In the genomic region with DNA sequence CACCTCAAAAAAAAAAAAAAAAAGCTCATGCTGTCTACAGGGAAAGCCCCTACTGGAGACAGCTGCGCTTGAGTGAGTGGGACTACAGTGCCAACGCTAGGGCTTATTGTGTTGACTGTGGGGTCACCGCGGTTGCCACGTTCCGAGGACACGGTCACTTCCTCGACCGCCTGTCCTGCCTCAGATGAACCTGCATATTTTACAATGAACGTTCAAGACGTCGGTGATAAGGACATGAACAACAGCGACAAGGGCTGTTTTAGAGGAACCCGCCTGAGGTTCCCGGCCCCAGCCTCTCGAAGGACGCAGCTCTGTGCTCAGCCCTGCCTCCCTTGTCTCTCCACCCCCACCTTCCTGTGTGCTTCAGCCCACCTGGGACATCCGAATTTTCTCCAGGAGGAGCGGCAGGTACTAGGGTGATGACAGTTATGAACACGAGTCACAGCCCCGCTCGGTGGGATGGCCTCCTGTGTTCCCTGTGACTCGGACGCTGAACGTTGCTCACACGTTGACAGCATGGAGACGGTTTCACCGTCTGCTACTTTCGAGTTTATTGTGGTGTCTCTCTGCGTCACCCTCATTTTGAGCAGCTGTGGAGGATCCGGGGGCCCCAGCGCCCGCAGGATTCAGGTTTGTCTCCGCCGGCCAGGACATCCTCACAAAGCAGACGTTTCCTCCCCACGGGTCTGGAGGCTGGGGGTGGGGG, we compare ENCODE assay signal across 8 cellular contexts. TPM values are rescaled to one million over a fixed set of nuclear protein-coding genes. Genes with fewer than 3 reads are reported as not detected.
DNase-seq lines count a peak whose midpoint lies in the region; ATAC-seq and TF ChIP-seq lines count a peak whose summit lies in the region.

No MANE protein-coding gene starts in this region.

- peaks cover 39% of the 10 kb centered on the region for H3K4me1 Mint-ChIP-seq in activated CD8-positive, alpha-beta T cell treated with anti-CD3 and anti-CD28 coated beads, Interleukin-2, amount 10 ng/mL, durations not matched to agents 7 days and 5 days (ENCODE audit: low read depth)

- H3K4me3 ChIP-seq in GM06990 (replicated peaks; ENCODE audit: low read depth, low read length), result peak overlapping the region; percentile 44
- H3K4me3 ChIP-seq in mesenchymal stem cell (ENCODE audit: insufficient read depth in 1 of 2, low read depth in 1 of 2, low read length in 2 of 2), result no peak overlapping the region
- no peak overlapping the region for H3K4me3 ChIP-seq in H7 (ENCODE audit: insufficient read depth, low read depth, low read length)

- H3K27ac ChIP-seq in mesenchymal stem cell (ENCODE audit: low read length, poor library complexity, severe bottlenecking), result no peak overlapping the region

- H3K36me3 ChIP-seq in GM06990 (ENCODE audit: control insufficient read depth, insufficient read depth, low read length) (no peaks in the 10 kb centered on the region), mesenchymal stem cell (ENCODE audit: control insufficient read depth in 1 of 2, insufficient read depth in 2 of 2, low read depth in 1 of 2, low read length in 2 of 2) (no peaks in the 10 kb centered on the region), H7 (replicated peaks; ENCODE audit: control insufficient read depth, insufficient read depth, low read length) (no peaks in the 10 kb centered on the region)

- no peaks in the 10 kb centered on the region for H3K79me1 ChIP-seq in mesenchymal stem cell (replicated peaks; ENCODE audit: low read length, poor library complexity, severe bottlenecking)

- no peak overlapping the region for H4K8ac ChIP-seq in mesenchymal stem cell (ENCODE audit: low read length)

- peak; percentile 77 for DNase-seq in GM06990 (ENCODE audit: extremely low read depth, insufficient read length)
- DNase-seq in activated CD8-positive, alpha-beta T cell treated with anti-CD3 and anti-CD28 coated beads, Interleukin-2, amount 10 ng/mL, durations not matched to agents 7 days and 5 days, result peak; percentile 78
- DNase-seq in mesenchymal stem cell, result no peak
- DNase-seq in GF-D8 (lab: John Stamatoyannopoulos, UW), result no peak
- no peak for DNase-seq in H7

- no peak overlapping the region for H3K23ac ChIP-seq in mesenchymal stem cell (ENCODE audit: low read length in 2 of 2)

- peaks cover 27% of the 10 kb centered on the region for H3K27me3 Mint-ChIP-seq in activated CD8-positive, alpha-beta T cell treated with anti-CD3 and anti-CD28 coated beads, Interleukin-2, amount 10 ng/mL, durations not matched to agents 7 days and 5 days (ENCODE audit: low read depth)

- H3K36me3 Mint-ChIP-seq in activated CD8-positive, alpha-beta T cell treated with anti-CD3 and anti-CD28 coated beads, Interleukin-2, amount 10 ng/mL, durations not matched to agents 7 days and 5 days (ENCODE audit: low read depth), result no peaks in the 10 kb centered on the region

- no peak overlapping the region for H2BK12ac ChIP-seq in mesenchymal stem cell (ENCODE audit: low read length in 2 of 2)

- TF ChIP-seq CTCF in GM06990 (IDR thresholded peaks at IDR 0.05; ENCODE audit: insufficient read depth, low read length, poor library complexity, severe bottlenecking), result no peak

- no peak overlapping the region for H3K4me2 ChIP-seq in mesenchymal stem cell (ENCODE audit: low read length, poor library complexity, severe bottlenecking)

- H3K9ac ChIP-seq in mesenchymal stem cell (ENCODE audit: low read length), result no peak overlapping the region

- no peak overlapping the region for H2AK5ac ChIP-seq in mesenchymal stem cell (ENCODE audit: low read length, severe bottlenecking)

- peak overlapping the region in 1 of 2 experiments; percentile 68 for H3K14ac ChIP-seq in mesenchymal stem cell (ENCODE audit: low read length in 2 of 2)

- no peak overlapping the region for H4K91ac ChIP-seq in mesenchymal stem cell (ENCODE audit: low read length)

- no peak overlapping the region for H2BK15ac ChIP-seq in mesenchymal stem cell (ENCODE audit: low read depth, poor library complexity, severe bottlenecking)

- H3K27me3 ChIP-seq in GM06990 (replicated peaks; ENCODE audit: control insufficient read depth, insufficient read depth, low read length) (no peaks in the 10 kb centered on the region; the same call in 1 of the 2 replicates), mesenchymal stem cell (ENCODE audit: control insufficient read depth in 1 of 2, insufficient read depth in 1 of 2, low read length in 2 of 2) (peaks cover 20 to 59% of the 10 kb centered on the region in 2 experiments), H7 (ENCODE audit: control insufficient read depth, insufficient read depth, low read length) (no peaks in the 10 kb centered on the region)

- CTCF ChIA-PET in activated CD8-positive, alpha-beta T cell treated with anti-CD3 and anti-CD28 coated beads, Interleukin-2, amount 10 ng/mL, durations not matched to agents 7 days and 5 days (lab: Charles Lee), result interaction anchor here (0.7 to 2.2 kb wide), 6 partner anchors 27 to 337 kb away, joined by 3 to 23 read pairs (median 4); a partner anchor contains a TSS

- no peaks in the 10 kb centered on the region for H3K9me3 Mint-ChIP-seq in activated CD8-positive, alpha-beta T cell treated with anti-CD3 and anti-CD28 coated beads, Interleukin-2, amount 10 ng/mL, durations not matched to agents 7 days and 5 days (ENCODE audit: insufficient read depth)

- H3K27ac Mint-ChIP-seq in activated CD8-positive, alpha-beta T cell treated with anti-CD3 and anti-CD28 coated beads, Interleukin-2, amount 10 ng/mL, durations not matched to agents 7 days and 5 days, result peak overlapping the region; percentile 92

- H2AFZ ChIP-seq in mesenchymal stem cell (ENCODE audit: low read depth, low read length), result no peak overlapping the region

- ATAC-seq in HG02981 (IDR thresholded peaks at IDR 0.05; ENCODE audit: unreplicated experiment) (peak; percentile 69), GM19467 (IDR thresholded peaks at IDR 0.05; ENCODE audit: unreplicated experiment) (no peak), HG02970 (IDR thresholded peaks at IDR 0.05; ENCODE audit: low FRiP score, unreplicated experiment) (no peak)
- ATAC-seq in activated CD8-positive, alpha-beta T cell treated with anti-CD3 and anti-CD28 coated beads, Interleukin-2, amount 10 ng/mL, durations not matched to agents 7 days and 5 days, result peak; percentile 88

- H3K9me3 ChIP-seq in mesenchymal stem cell (ENCODE audit: control insufficient read depth, low read length), result no peaks in the 10 kb centered on the region

- POLR2A ChIA-PET in activated CD8-positive, alpha-beta T cell treated with anti-CD3 and anti-CD28 coated beads, Interleukin-2, amount 10 ng/mL, durations not matched to agents 7 days and 5 days (lab: Charles Lee), result interaction anchor here (0.7 to 1.9 kb wide), 3 partner anchors 26 to 180 kb away, joined by 3 to 13 read pairs (median 3); no protein-coding TSS in a partner anchor

- peak overlapping the region; percentile 26 for H2BK5ac ChIP-seq in mesenchymal stem cell (ENCODE audit: low read depth, low read length, poor library complexity, severe bottlenecking)

- no peak overlapping the region for H2BK120ac ChIP-seq in mesenchymal stem cell (ENCODE audit: low read depth, low read length)

- H3K4ac ChIP-seq in mesenchymal stem cell (ENCODE audit: low read depth in 1 of 2, low read length in 2 of 2), result no peak overlapping the region

- no peak overlapping the region for H3K18ac ChIP-seq in mesenchymal stem cell (ENCODE audit: low read depth in 1 of 2, low read length in 2 of 2)

- H3K4me3 Mint-ChIP-seq in activated CD8-positive, alpha-beta T cell treated with anti-CD3 and anti-CD28 coated beads, Interleukin-2, amount 10 ng/mL, durations not matched to agents 7 days and 5 days, result peak overlapping the region; percentile 78

- peaks cover 13% of the 10 kb centered on the region for H3K4me1 ChIP-seq in mesenchymal stem cell (ENCODE audit: control insufficient read depth, insufficient read depth, low read depth, low read length)

- 56% methylated on average over 37 of the region's 37 CpGs for WGBS in mesenchymal stem cell

RNA-seq across cellular contexts. Expression of a gene that starts 11.3 kb away (rescaled TPM):
- total RNA-seq in activated CD8-positive, alpha-beta T cell treated with anti-CD3 and anti-CD28 coated beads, Interleukin-2, amount 10 ng/mL, durations not matched to agents 7 days and 5 days, result under 1 TPM in 1 of 2 experiments, not detected in 1; 0.16 TPM
- polyA plus RNA-seq in mesenchymal stem cell (2013, experiment 1 of 2), result 5.0 TPM
- polyA plus RNA-seq in mesenchymal stem cell (2013, experiment 2 of 2), result 4.6 TPM
- 57.0 and 75.7 TPM in 2 replicates for total RNA-seq in H7 (2014; rRNA removed; shearing (Covaris generic))

RNA-seq across cellular contexts. Expression of a gene that starts 13.9 kb away (rescaled TPM):
- total RNA-seq in activated CD8-positive, alpha-beta T cell treated with anti-CD3 and anti-CD28 coated beads, Interleukin-2, amount 10 ng/mL, durations not matched to agents 7 days and 5 days, result 10 to 100 TPM; 32.7 to 33.7 TPM
- 38.4 TPM for polyA plus RNA-seq in mesenchymal stem cell (2013, experiment 1 of 2)
- polyA plus RNA-seq in mesenchymal stem cell (2013, experiment 2 of 2), result 36.4 TPM
- 41.1 and 54.7 TPM in 2 replicates for total RNA-seq in H7 (2014; rRNA removed; shearing (Covaris generic))

RNA-seq across cellular contexts. Expression of a gene that starts 38.4 kb away (rescaled TPM):
- total RNA-seq in activated CD8-positive, alpha-beta T cell treated with anti-CD3 and anti-CD28 coated beads, Interleukin-2, amount 10 ng/mL, durations not matched to agents 7 days and 5 days, result 1 to 10 TPM; 1.9 TPM
- polyA plus RNA-seq in mesenchymal stem cell (2013, experiment 1 of 2), result 29.0 TPM
- 30.0 TPM for polyA plus RNA-seq in mesenchymal stem cell (2013, experiment 2 of 2)
- total RNA-seq in H7 (2014; rRNA removed; shearing (Covaris generic)), result 68.5 and 87.3 TPM in 2 replicates

RNA-seq across cellular contexts. Expression of a gene that starts 41.6 kb away (rescaled TPM):
- total RNA-seq in activated CD8-positive, alpha-beta T cell treated with anti-CD3 and anti-CD28 coated beads, Interleukin-2, amount 10 ng/mL, durations not matched to agents 7 days and 5 days, result 1 to 10 TPM; 1.8 to 2.4 TPM
- not detected for polyA plus RNA-seq in mesenchymal stem cell (2013, experiment 1 of 2)
- polyA plus RNA-seq in mesenchymal stem cell (2013, experiment 2 of 2), result not detected
- 0.76 and 1.4 TPM in 2 replicates for total RNA-seq in H7 (2014; rRNA removed; shearing (Covaris generic))

RNA-seq across cellular contexts. Expression of a gene that starts 47.2 kb away (rescaled TPM):
- not detected for total RNA-seq in activated CD8-positive, alpha-beta T cell treated with anti-CD3 and anti-CD28 coated beads, Interleukin-2, amount 10 ng/mL, durations not matched to agents 7 days and 5 days
- polyA plus RNA-seq in mesenchymal stem cell (2013, experiment 1 of 2), result not detected
- not detected for polyA plus RNA-seq in mesenchymal stem cell (2013, experiment 2 of 2)
- total RNA-seq in H7 (2014; rRNA removed; shearing (Covaris generic)), result not detected in 2 replicates

Comparison
In these comparisons a context has a peak if more than half of its experiments do, and no peak if none do; other contexts are left out.
1. DNase-seq: peak in GM06990 (single experiment) and activated CD8-positive, alpha-beta T cell treated with anti-CD3 and anti-CD28 coated beads, Interleukin-2, amount 10 ng/mL, durations not matched to agents 7 days and 5 days (single experiment); none in mesenchymal stem cell (single experiment), GF-D8 (single experiment) and H7 (single experiment).
2. ATAC-seq: peak in HG02981 (single experiment) and activated CD8-positive, alpha-beta T cell treated with anti-CD3 and anti-CD28 coated beads, Interleukin-2, amount 10 ng/mL, durations not matched to agents 7 days and 5 days (single experiment); none in GM19467 (single experiment) and HG02970 (single experiment).
3. RNA of a gene that starts 11.3 kb away (total RNA-seq): 57.0 to 75.7 TPM in H7; 0.16 TPM in activated CD8-positive, alpha-beta T cell treated with anti-CD3 and anti-CD28 coated beads, Interleukin-2, amount 10 ng/mL, durations not matched to agents 7 days and 5 days; every median in the first group is over 10 times any median in the second.
4. RNA of a gene that starts 38.4 kb away (total RNA-seq): 68.5 to 87.3 TPM in H7; 1.9 TPM in activated CD8-positive, alpha-beta T cell treated with anti-CD3 and anti-CD28 coated beads, Interleukin-2, amount 10 ng/mL, durations not matched to agents 7 days and 5 days; every median in the first group is over 10 times any median in the second.